ENCODE assay signal across 25 cellular contexts in genomic region chr5:138803285-138803684, GRCh38.
"Had no signal": no experiment of that assay in that cellular context is flagged by ENCODE, and none has a peak within 500 bp of the region (broad histone marks: within the 10 kb centered on the region; RNA-seq: fewer than 3 reads in every experiment).

No MANE protein-coding gene starts in this region.

- DNase-seq: activated B cell treated with CpG ODN at 0.5 μM for 24 hours; activated CD4-positive, alpha-beta T cell treated with anti-CD3 and anti-CD28 coated beads, Interleukin-2, amount 50 U/mL, for 1 hour; activated CD8-positive, alpha-beta T cell treated with anti-CD3 and anti-CD28 coated beads for 36 hours; activated naive CD8-positive, alpha-beta T cell treated with anti-CD3 and anti-CD28 coated beads, Interleukin-2, amount 50 U/mL, for 24 hours; activated T-cell treated with anti-CD3 and anti-CD28 coated beads, Interleukin-2, amount 50 U/mL, for 4 hours; amygdala; kidney glomerular epithelial cell; left ventricle myocardium inferior; mammary epithelial cell; naive thymus-derived CD8-positive, alpha-beta T cell; right lobe of liver; stimulated activated CD4-positive, alpha-beta T cell treated with anti-CD3 and anti-CD28 coated beads, Interleukin-12 subunit alpha, Interleukin-12 subunit beta, amount 100 ng/mL, for 4 hours; stimulated activated CD4-positive, alpha-beta T cell treated with anti-CD3 and anti-CD28 coated beads, Interleukin-4, amount 100 ng/mL, for 1 hour; T-cell; uterus had no signal

- H3K36me3 ChIP-seq: esophagus muscularis mucosa, right lobe of liver, thoracic aorta, uterus had no signal

- H3K4me1 ChIP-seq: right lobe of liver, uterus had no signal

- H3K27ac Mint-ChIP-seq: activated B cell treated with CpG ODN at 0.5 μM for 24 hours; activated CD8-positive, alpha-beta T cell treated with anti-CD3 and anti-CD28 coated beads for 36 hours; activated naive CD4-positive, alpha-beta T cell treated with anti-CD3 and anti-CD28 coated beads, Interleukin-2, amount 50 U/mL, for 24 hours; activated naive CD8-positive, alpha-beta T cell treated with anti-CD3 and anti-CD28 coated beads, Interleukin-2, amount 50 U/mL, for 24 hours; activated T-helper 17 cell treated with anti-CD3 and anti-CD28 coated beads, Interleukin-2, amount 50 U/mL, for 72 hours; dendritic cell treated with granulocyte-macrophage colony-stimulating factor and Interleukin-4, amounts not matched to agents 40 ng/mL and 50 ng/mL, for 4 days; naive thymus-derived CD8-positive, alpha-beta T cell; stimulated activated naive CD8-positive, alpha-beta T cell treated with anti-CD3 and anti-CD28 coated beads, Interleukin-15, Interleukin-2, amounts not matched to agents 100 ng/mL and 50 ng/mL, for 24 hours; T-cell; T-helper 2 cell treated with Interferon-gamma antibody and Interleukin-4, amounts not matched to agents 5 μg/mL and 100 μg/mL, for 36 hours had no signal

- H3K9me3 ChIP-seq: esophagus muscularis mucosa, right lobe of liver, thoracic aorta had no signal

- H3K4me3 ChIP-seq: esophagus muscularis mucosa, left ventricle myocardium inferior, right lobe of liver, skin epidermis, thoracic aorta, uterus had no signal

- H3K4me3 Mint-ChIP-seq: activated B cell treated with CpG ODN at 0.5 μM for 24 hours; activated CD8-positive, alpha-beta T cell treated with anti-CD3 and anti-CD28 coated beads for 36 hours; activated naive CD4-positive, alpha-beta T cell treated with anti-CD3 and anti-CD28 coated beads, Interleukin-2, amount 50 U/mL, for 24 hours; activated naive CD8-positive, alpha-beta T cell treated with anti-CD3 and anti-CD28 coated beads, Interleukin-2, amount 50 U/mL, for 24 hours; activated T-cell treated with anti-CD3 and anti-CD28 coated beads, Interleukin-2, amount 50 U/mL, for 4 hours; activated T-helper 17 cell treated with anti-CD3 and anti-CD28 coated beads, Interleukin-2, amount 50 U/mL, for 72 hours; central memory CD8-positive, alpha-beta T cell; dendritic cell treated with granulocyte-macrophage colony-stimulating factor and Interleukin-4, amounts not matched to agents 40 ng/mL and 50 ng/mL, for 4 days; naive thymus-derived CD8-positive, alpha-beta T cell; stimulated activated naive CD8-positive, alpha-beta T cell treated with anti-CD3 and anti-CD28 coated beads, Interleukin-15, Interleukin-2, amounts not matched to agents 100 ng/mL and 50 ng/mL, for 24 hours; T-cell; T-helper 2 cell treated with Interferon-gamma antibody and Interleukin-4, amounts not matched to agents 5 μg/mL and 100 μg/mL, for 36 hours; type B pancreatic cell had no signal

- H3K9me3 Mint-ChIP-seq: central memory CD8-positive, alpha-beta T cell; dendritic cell treated with granulocyte-macrophage colony-stimulating factor and Interleukin-4, amounts not matched to agents 40 ng/mL and 50 ng/mL, for 4 days; T-helper 2 cell treated with Interferon-gamma antibody and Interleukin-4, amounts not matched to agents 5 μg/mL and 100 μg/mL, for 36 hours; type B pancreatic cell had no signal

- ATAC-seq: activated CD8-positive, alpha-beta T cell treated with anti-CD3 and anti-CD28 coated beads for 36 hours; activated naive CD8-positive, alpha-beta T cell treated with anti-CD3 and anti-CD28 coated beads, Interleukin-2, amount 50 U/mL, for 24 hours; activated T-cell treated with anti-CD3 and anti-CD28 coated beads, Interleukin-2, amount 50 U/mL, for 4 hours; activated T-helper 17 cell treated with anti-CD3 and anti-CD28 coated beads, Interleukin-2, amount 50 U/mL, for 72 hours; naive thymus-derived CD8-positive, alpha-beta T cell; right lobe of liver; T-cell had no signal

- H3K27ac ChIP-seq: esophagus muscularis mucosa, left ventricle myocardium inferior, right lobe of liver, skin epidermis, thoracic aorta, uterus had no signal
